Comparison of ENCODE assay signal across 10 cellular contexts in the genomic region with DNA sequence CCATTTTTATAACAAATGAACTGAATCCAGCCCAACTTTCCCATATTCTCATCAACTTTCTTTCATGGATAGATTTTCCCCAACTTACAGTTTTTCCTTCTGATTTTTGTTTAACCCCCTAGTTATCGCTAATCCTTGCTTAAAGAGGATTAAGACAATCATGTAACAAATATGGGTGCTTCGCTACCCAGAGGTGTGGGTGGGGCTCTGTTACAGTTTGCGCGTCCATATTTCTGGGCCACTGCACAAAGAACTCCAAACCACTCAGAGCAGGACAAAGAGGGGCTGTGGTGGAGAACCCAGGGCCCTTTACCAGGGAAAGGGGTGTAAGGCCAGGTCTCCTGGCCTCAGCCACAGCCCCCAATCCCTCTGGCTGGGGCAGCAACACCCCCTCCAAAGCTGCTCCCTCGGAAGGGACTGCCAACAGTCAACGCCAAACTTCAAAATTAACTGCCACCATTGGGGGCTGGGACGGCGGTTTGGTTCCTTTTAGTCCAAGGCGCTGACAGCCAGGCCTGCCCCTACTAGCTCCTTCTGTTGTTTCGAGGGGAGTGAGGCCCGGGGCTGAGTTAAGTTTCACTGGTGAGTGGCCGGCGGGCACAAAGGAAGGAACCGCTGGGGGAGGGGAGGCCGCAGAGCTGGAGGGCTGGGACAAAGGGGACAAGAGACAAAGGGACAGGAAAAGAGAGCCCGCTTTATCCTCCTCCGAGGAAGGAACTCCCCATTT. TPM values are rescaled to one million over a fixed set of nuclear protein-coding genes. Genes with fewer than 3 reads are reported as not detected.
DNase-seq lines count a peak whose midpoint lies in the region; ATAC-seq and TF ChIP-seq lines count a peak whose summit lies in the region.
"Had no signal": no experiment of that assay in that cellular context is flagged by ENCODE, and none has a peak within 500 bp of the region (broad histone marks: within the 10 kb centered on the region; RNA-seq: fewer than 3 reads in every experiment).

No MANE protein-coding gene starts in this region.

- H3K9me3 Mint-ChIP-seq in CD8-positive, alpha-beta T cell, result no peaks in the 10 kb centered on the region
- no peaks in the 10 kb centered on the region for H3K9me3 Mint-ChIP-seq in effector memory CD8-positive, alpha-beta T cell
- no peaks in the 10 kb centered on the region for H3K9me3 Mint-ChIP-seq in nephron

- H3K27me3 Mint-ChIP-seq in CD8-positive, alpha-beta T cell (ENCODE audit: low read depth), result no peaks in the 10 kb centered on the region
- H3K27me3 Mint-ChIP-seq in effector memory CD8-positive, alpha-beta T cell, result no peaks in the 10 kb centered on the region
- H3K27me3 Mint-ChIP-seq in nephron (ENCODE audit: low read depth), result no peaks in the 10 kb centered on the region

- H3K9ac ChIP-seq in HUES48 (ENCODE audit: low read depth, low read length), result peak overlapping the region; percentile 33; the same call in 1 of the 2 replicates

- peaks cover 82% of the 10 kb centered on the region for H3K4me1 Mint-ChIP-seq in CD8-positive, alpha-beta T cell (ENCODE audit: low read depth)
- H3K4me1 Mint-ChIP-seq in effector memory CD8-positive, alpha-beta T cell (ENCODE audit: low read depth in 2 of 2), result peaks cover 62 to 70% of the 10 kb centered on the region in 2 donors
- H3K4me1 Mint-ChIP-seq in nephron, result peaks cover 61% of the 10 kb centered on the region

- no peak for DNase-seq in CD8-positive, alpha-beta T cell
- DNase-seq in effector memory CD8-positive, alpha-beta T cell, result no peak
- DNase-seq in DMS53 treated with DMSO at 0.1 percent for 48 hours (lab: John Stamatoyannopoulos, UW; ENCODE audit: unreplicated experiment) (no peak), NCI-H510A (lab: John Stamatoyannopoulos, UW) (no peak), ureter (ENCODE audit: low spot score) (no peak)
- DNase-seq: NCI-H1436 treated with DMSO at 0.1 percent for 48 hours, SW 1271 had no signal

- no peak for ATAC-seq in CD8-positive, alpha-beta T cell
- ATAC-seq in effector memory CD8-positive, alpha-beta T cell (replicated peaks), result no peak
- ATAC-seq in HG03135 (IDR thresholded peaks at IDR 0.05; ENCODE audit: unreplicated experiment), result no peak

- intact Hi-C loops in CD8-positive, alpha-beta T cell (cut with DNase I, micrococcal nuclease), result no loop called here

- CTCF ChIA-PET in CD8-positive, alpha-beta T cell (lab: Charles Lee), result interaction anchor here (0.7 kb wide), 1 partner anchor 112 kb away, joined by 3 read pairs; no protein-coding TSS in a partner anchor

- peaks cover 73% of the 10 kb centered on the region for H3K4me1 ChIP-seq in CD8-positive, alpha-beta T cell (ENCODE audit: insufficient read depth, low read length)
- peaks cover 72% of the 10 kb centered on the region for H3K4me1 ChIP-seq in HUES48 (ENCODE audit: control insufficient read depth, insufficient read depth, low read length)

- no peaks in the 10 kb centered on the region for H3K9me3 ChIP-seq in CD8-positive, alpha-beta T cell (ENCODE audit: low read length)
- no peaks in the 10 kb centered on the region for H3K9me3 ChIP-seq in HUES48 (ENCODE audit: control insufficient read depth, insufficient read depth, low read length)

- H3K36me3 Mint-ChIP-seq in CD8-positive, alpha-beta T cell, result peaks cover 36% of the 10 kb centered on the region
- peaks cover 25% of the 10 kb centered on the region for H3K36me3 Mint-ChIP-seq in effector memory CD8-positive, alpha-beta T cell (ENCODE audit: insufficient read depth)
- H3K36me3 Mint-ChIP-seq in nephron (ENCODE audit: low read depth), result peaks cover 33% of the 10 kb centered on the region

- H3K27ac ChIP-seq in CD8-positive, alpha-beta T cell (ENCODE audit: low read depth, low read length), result no peak overlapping the region
- H3K27ac ChIP-seq in HUES48 (ENCODE audit: low read depth, low read length), result peak overlapping the region; percentile 90

- peak overlapping the region; percentile 45 for H3K27ac Mint-ChIP-seq in CD8-positive, alpha-beta T cell
- peak overlapping the region; percentile 62 to 83 for H3K27ac Mint-ChIP-seq in effector memory CD8-positive, alpha-beta T cell
- peak overlapping the region; percentile 79 to 96 (median 93) for H3K27ac Mint-ChIP-seq in nephron

- H3K36me3 ChIP-seq in CD8-positive, alpha-beta T cell (ENCODE audit: insufficient read depth, low read length), result no peaks in the 10 kb centered on the region
- H3K36me3 ChIP-seq in HUES48 (ENCODE audit: control insufficient read depth, insufficient read depth, low read length), result peaks cover 10% of the 10 kb centered on the region; the same call in 1 of the 2 replicates

- H3K4me3 Mint-ChIP-seq in CD8-positive, alpha-beta T cell, result no peak overlapping the region
- peak overlapping the region; percentile 16 to 23 for H3K4me3 Mint-ChIP-seq in effector memory CD8-positive, alpha-beta T cell
- H3K4me3 Mint-ChIP-seq in nephron, result peak overlapping the region in 2 of 3 experiments; percentile 35 to 63

- no peak for TF ChIP-seq CTCF in CD8-positive, alpha-beta T cell (IDR thresholded peaks at IDR 0.05)
- no peak for TF ChIP-seq CTCF in nephron (IDR thresholded peaks at IDR 0.05; ENCODE audit: unreplicated experiment in 3 of 3)

- H3K4me3 ChIP-seq in CD8-positive, alpha-beta T cell (ENCODE audit: low read depth, low read length), result no peak overlapping the region
- no peak overlapping the region for H3K4me3 ChIP-seq in HUES48 (ENCODE audit: low read depth, low read length)

- POLR2A ChIA-PET in CD8-positive, alpha-beta T cell (lab: Charles Lee), result no interaction called here

- no peaks in the 10 kb centered on the region for H3K27me3 ChIP-seq in CD8-positive, alpha-beta T cell (ENCODE audit: insufficient read depth, low read length)
- H3K27me3 ChIP-seq in HUES48 (ENCODE audit: control insufficient read depth, insufficient read depth, low read length), result no peaks in the 10 kb centered on the region

RNA-seq across cellular contexts. Expression of a gene that starts 27.9 kb away (rescaled TPM):
- total RNA-seq in CD8-positive, alpha-beta T cell, result 10 to 100 TPM; 41.5 to 47.7 TPM
- total RNA-seq in ureter, result 47.3 TPM
